In genomic region chr4:187383181-187383580, GRCh38 we compare ENCODE assay signal across 8 cellular contexts.
"Had no signal": no experiment of that assay in that cellular context is flagged by ENCODE, and none has a peak within 500 bp of the region (broad histone marks: within the 10 kb centered on the region; RNA-seq: fewer than 3 reads in every experiment).

No MANE protein-coding gene starts in this region.

- H3K4me1 ChIP-seq: HAP-1 had no signal

- H3K27ac ChIP-seq: GM23248, HL-60 had no signal

- FAIRE-seq: HepG2 had no signal

- H3K36me3 ChIP-seq: HAP-1 had no signal

- H3K9ac ChIP-seq: GM23248 had no signal

- H3K9me3 ChIP-seq: HAP-1 had no signal

- H3K4me3 ChIP-seq: GM23248, HAP-1 had no signal

- H2AFZ ChIP-seq: GM23248 had no signal

- DNase-seq: GM23248, GOT3, H7, HFFc6 had no signal

- ATAC-seq: HCT116, HepG2 had no signal
